Comparison of ENCODE assay signal across 1 cellular context in the genomic region with DNA sequence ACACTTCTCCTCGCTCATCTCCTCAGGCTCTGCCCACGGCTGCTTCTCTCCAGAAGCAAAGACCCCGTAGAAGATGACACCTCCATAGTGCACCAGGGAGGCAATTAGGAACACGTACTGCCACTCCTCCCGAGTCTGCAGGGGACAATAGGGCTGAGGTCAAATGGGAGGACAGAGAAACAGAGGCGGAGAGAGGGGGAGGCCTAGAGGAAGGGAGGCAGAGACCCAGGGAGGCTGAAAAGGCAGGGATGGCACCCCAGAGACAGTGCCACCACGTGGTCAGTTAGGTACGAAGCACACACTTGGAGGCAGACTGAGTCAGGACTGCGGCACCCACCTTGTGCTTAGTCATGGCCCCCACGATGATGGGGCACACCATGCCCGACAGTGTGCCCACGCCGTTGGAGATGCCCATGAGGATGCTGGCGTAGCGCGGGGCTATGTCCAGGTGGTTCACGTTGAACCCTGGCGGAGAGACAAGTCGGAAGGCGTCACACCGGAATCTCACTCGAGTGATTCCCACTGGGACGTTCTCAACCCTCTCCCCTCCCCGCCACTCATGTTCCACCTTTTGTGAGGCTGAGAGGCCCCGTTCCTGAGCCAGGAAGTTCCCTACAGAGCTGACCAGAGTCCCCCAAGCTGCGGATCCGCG.
TF ChIP-seq lines count a peak whose summit lies in the region.

No MANE protein-coding gene starts in this region.

TF ChIP-seq in H1, 55 proteins besides CTCF, POLR2A, EP300 and RAD21:
- TF ChIP-seq TEAD4 (IDR thresholded peaks at IDR 0.05; ENCODE audit: low read depth, low read length) (no peak), BACH1 (IDR thresholded peaks at IDR 0.05; ENCODE audit: low read length) (peak; percentile 86), PHF8 (conservative IDR thresholded peaks at IDR 0.05; ENCODE audit: low read depth, low read length) (no peak), KDM4A (IDR thresholded peaks at IDR 0.05; ENCODE audit: low read depth, low read length, severe bottlenecking) (no peak), HDAC6 (IDR thresholded peaks at IDR 0.05; ENCODE audit: low read depth, low read length) (no peak), KDM5A (IDR thresholded peaks at IDR 0.05; ENCODE audit: low read length) (no peak), FOSL1 (IDR thresholded peaks at IDR 0.05; ENCODE audit: insufficient read depth, low read depth, low read length) (no peak), ASH2L (IDR thresholded peaks at IDR 0.05; ENCODE audit: low read length) (no peak), RBBP5 (IDR thresholded peaks at IDR 0.05; ENCODE audit: borderline replicate concordance, low read depth, low read length) (no peak), YY1 (IDR thresholded peaks at IDR 0.05; ENCODE audit: low read depth, low read length) (no peak), GABPA (IDR thresholded peaks at IDR 0.05; ENCODE audit: borderline replicate concordance, insufficient read depth, low read length) (no peak), MAFK (IDR thresholded peaks at IDR 0.05; ENCODE audit: low read depth, low read length) (peak; percentile 62; the same call in 1 of the 2 replicates), RFX5 (IDR thresholded peaks at IDR 0.05; ENCODE audit: borderline replicate concordance, low read depth, low read length) (no peak), RXRA (IDR thresholded peaks at IDR 0.05; ENCODE audit: insufficient read depth, low read depth, low read length) (no peak)
- TF ChIP-seq, protein P1, sequence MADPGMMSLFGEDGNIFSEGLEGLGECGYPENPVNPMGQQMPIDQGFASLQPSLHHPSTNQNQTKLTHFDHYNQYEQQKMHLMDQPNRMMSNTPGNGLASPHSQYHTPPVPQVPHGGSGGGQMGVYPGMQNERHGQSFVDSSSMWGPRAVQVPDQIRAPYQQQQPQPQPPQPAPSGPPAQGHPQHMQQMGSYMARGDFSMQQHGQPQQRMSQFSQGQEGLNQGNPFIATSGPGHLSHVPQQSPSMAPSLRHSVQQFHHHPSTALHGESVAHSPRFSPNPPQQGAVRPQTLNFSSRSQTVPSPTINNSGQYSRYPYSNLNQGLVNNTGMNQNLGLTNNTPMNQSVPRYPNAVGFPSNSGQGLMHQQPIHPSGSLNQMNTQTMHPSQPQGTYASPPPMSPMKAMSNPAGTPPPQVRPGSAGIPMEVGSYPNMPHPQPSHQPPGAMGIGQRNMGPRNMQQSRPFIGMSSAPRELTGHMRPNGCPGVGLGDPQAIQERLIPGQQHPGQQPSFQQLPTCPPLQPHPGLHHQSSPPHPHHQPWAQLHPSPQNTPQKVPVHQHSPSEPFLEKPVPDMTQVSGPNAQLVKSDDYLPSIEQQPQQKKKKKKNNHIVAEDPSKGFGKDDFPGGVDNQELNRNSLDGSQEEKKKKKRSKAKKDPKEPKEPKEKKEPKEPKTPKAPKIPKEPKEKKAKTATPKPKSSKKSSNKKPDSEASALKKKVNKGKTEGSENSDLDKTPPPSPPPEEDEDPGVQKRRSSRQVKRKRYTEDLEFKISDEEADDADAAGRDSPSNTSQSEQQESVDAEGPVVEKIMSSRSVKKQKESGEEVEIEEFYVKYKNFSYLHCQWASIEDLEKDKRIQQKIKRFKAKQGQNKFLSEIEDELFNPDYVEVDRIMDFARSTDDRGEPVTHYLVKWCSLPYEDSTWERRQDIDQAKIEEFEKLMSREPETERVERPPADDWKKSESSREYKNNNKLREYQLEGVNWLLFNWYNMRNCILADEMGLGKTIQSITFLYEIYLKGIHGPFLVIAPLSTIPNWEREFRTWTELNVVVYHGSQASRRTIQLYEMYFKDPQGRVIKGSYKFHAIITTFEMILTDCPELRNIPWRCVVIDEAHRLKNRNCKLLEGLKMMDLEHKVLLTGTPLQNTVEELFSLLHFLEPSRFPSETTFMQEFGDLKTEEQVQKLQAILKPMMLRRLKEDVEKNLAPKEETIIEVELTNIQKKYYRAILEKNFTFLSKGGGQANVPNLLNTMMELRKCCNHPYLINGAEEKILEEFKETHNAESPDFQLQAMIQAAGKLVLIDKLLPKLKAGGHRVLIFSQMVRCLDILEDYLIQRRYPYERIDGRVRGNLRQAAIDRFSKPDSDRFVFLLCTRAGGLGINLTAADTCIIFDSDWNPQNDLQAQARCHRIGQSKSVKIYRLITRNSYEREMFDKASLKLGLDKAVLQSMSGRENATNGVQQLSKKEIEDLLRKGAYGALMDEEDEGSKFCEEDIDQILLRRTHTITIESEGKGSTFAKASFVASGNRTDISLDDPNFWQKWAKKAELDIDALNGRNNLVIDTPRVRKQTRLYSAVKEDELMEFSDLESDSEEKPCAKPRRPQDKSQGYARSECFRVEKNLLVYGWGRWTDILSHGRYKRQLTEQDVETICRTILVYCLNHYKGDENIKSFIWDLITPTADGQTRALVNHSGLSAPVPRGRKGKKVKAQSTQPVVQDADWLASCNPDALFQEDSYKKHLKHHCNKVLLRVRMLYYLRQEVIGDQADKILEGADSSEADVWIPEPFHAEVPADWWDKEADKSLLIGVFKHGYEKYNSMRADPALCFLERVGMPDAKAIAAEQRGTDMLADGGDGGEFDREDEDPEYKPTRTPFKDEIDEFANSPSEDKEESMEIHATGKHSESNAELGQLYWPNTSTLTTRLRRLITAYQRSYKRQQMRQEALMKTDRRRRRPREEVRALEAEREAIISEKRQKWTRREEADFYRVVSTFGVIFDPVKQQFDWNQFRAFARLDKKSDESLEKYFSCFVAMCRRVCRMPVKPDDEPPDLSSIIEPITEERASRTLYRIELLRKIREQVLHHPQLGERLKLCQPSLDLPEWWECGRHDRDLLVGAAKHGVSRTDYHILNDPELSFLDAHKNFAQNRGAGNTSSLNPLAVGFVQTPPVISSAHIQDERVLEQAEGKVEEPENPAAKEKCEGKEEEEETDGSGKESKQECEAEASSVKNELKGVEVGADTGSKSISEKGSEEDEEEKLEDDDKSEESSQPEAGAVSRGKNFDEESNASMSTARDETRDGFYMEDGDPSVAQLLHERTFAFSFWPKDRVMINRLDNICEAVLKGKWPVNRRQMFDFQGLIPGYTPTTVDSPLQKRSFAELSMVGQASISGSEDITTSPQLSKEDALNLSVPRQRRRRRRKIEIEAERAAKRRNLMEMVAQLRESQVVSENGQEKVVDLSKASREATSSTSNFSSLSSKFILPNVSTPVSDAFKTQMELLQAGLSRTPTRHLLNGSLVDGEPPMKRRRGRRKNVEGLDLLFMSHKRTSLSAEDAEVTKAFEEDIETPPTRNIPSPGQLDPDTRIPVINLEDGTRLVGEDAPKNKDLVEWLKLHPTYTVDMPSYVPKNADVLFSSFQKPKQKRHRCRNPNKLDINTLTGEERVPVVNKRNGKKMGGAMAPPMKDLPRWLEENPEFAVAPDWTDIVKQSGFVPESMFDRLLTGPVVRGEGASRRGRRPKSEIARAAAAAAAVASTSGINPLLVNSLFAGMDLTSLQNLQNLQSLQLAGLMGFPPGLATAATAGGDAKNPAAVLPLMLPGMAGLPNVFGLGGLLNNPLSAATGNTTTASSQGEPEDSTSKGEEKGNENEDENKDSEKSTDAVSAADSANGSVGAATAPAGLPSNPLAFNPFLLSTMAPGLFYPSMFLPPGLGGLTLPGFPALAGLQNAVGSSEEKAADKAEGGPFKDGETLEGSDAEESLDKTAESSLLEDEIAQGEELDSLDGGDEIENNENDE (IDR thresholded peaks at IDR 0.05; ENCODE audit: insufficient replicate concordance, low read length): no peak
- TF ChIP-seq, protein P2, sequence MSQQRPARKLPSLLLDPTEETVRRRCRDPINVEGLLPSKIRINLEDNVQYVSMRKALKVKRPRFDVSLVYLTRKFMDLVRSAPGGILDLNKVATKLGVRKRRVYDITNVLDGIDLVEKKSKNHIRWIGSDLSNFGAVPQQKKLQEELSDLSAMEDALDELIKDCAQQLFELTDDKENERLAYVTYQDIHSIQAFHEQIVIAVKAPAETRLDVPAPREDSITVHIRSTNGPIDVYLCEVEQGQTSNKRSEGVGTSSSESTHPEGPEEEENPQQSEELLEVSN (IDR thresholded peaks at IDR 0.05): peak; percentile 73
- TF ChIP-seq, protein P3, sequence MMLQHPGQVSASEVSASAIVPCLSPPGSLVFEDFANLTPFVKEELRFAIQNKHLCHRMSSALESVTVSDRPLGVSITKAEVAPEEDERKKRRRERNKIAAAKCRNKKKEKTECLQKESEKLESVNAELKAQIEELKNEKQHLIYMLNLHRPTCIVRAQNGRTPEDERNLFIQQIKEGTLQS (IDR thresholded peaks at IDR 0.05; ENCODE audit: insufficient read depth, low read depth, low read length): no peak
- TF ChIP-seq, protein P4, sequence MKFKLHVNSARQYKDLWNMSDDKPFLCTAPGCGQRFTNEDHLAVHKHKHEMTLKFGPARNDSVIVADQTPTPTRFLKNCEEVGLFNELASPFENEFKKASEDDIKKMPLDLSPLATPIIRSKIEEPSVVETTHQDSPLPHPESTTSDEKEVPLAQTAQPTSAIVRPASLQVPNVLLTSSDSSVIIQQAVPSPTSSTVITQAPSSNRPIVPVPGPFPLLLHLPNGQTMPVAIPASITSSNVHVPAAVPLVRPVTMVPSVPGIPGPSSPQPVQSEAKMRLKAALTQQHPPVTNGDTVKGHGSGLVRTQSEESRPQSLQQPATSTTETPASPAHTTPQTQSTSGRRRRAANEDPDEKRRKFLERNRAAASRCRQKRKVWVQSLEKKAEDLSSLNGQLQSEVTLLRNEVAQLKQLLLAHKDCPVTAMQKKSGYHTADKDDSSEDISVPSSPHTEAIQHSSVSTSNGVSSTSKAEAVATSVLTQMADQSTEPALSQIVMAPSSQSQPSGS (IDR thresholded peaks at IDR 0.05; ENCODE audit: low read length): no peak
- TF ChIP-seq, protein P5, sequence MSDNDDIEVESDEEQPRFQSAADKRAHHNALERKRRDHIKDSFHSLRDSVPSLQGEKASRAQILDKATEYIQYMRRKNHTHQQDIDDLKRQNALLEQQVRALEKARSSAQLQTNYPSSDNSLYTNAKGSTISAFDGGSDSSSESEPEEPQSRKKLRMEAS (IDR thresholded peaks at IDR 0.05): peak; percentile 95
